In genomic region chr1:32741067-32741416, GRCh38 we compare ENCODE assay signal across 8 cellular contexts. TPM values are rescaled to one million over a fixed set of nuclear protein-coding genes. Genes with fewer than 3 reads are reported as not detected.
DNase-seq lines count a peak whose midpoint lies in the region; ATAC-seq, FAIRE-seq and TF ChIP-seq lines count a peak whose summit lies in the region.

No MANE protein-coding gene starts in this region.

- H3K4me1 ChIP-seq in A549 (peaks cover 46% of the 10 kb centered on the region), duodenal mucosa (ENCODE audit: control insufficient read depth in 1 of 2, insufficient read depth in 2 of 2, low read length in 2 of 2) (peaks cover 42 to 54% of the 10 kb centered on the region in 2 donors), muscle layer of colon (ENCODE audit: insufficient read depth, low read length) (peaks cover 22% of the 10 kb centered on the region)

- WGBS in A549 (ENCODE audit: missing lambda C conversion rate), result 56% methylated on average over 7 of the region's 10 CpGs

- FAIRE-seq in A549 (lab: Jason Lieb, UNC) (no peak), HTR-8/SVneo (lab: Jason Lieb, UNC) (no peak)

- CTCF ChIA-PET in A549 (lab: Yijun Ruan, JAX), result interaction anchor here (0.8 to 1.9 kb wide), 2 partner anchors 27 to 31 kb away, joined by 3 to 8 read pairs; no protein-coding TSS in a partner anchor

- H3K4me3 ChIP-seq in A549 (peak overlapping the region; percentile 82), LNCaP clone FGC (ENCODE audit: low read depth, low read length) (peak overlapping the region; percentile 78), duodenal mucosa (ENCODE audit: low read depth in 1 of 2, low read length in 2 of 2) (peak overlapping the region; percentile 59), muscle layer of colon (ENCODE audit: low read depth in 1 of 2, low read length in 2 of 2) (peak overlapping the region; percentile 16 to 61)

- peak overlapping the region; percentile 90 to 100 for H3K27ac ChIP-seq in A549
- H3K27ac ChIP-seq in duodenal mucosa (ENCODE audit: low read depth, low read length), result peak overlapping the region; percentile 67
- H3K27ac ChIP-seq in muscle layer of colon (ENCODE audit: low read depth, low read length), result peak overlapping the region; percentile 52

- peak overlapping the region; percentile 5 to 74 for H3K9ac ChIP-seq in duodenal mucosa (ENCODE audit: low read depth in 1 of 2, low read length in 2 of 2)
- peak overlapping the region; percentile 33 for H3K9ac ChIP-seq in muscle layer of colon (ENCODE audit: low read length)

- no peak for TF ChIP-seq RAD21 in A549 (conservative IDR thresholded peaks at IDR 0.05 in 1 of 2, IDR thresholded peaks at IDR 0.05 in 1 of 2)

- TF ChIP-seq CTCF in A549 (IDR thresholded peaks at IDR 0.05) (no peak), LNCaP clone FGC (IDR thresholded peaks at IDR 0.05; ENCODE audit: control insufficient read depth, extremely low read depth, insufficient read depth) (no peak)

- TF ChIP-seq EP300 in A549 (IDR thresholded peaks at IDR 0.05), result no peak

- H3K27me3 ChIP-seq in duodenal mucosa (ENCODE audit: control insufficient read depth in 1 of 2, insufficient read depth in 2 of 2, low read length in 2 of 2) (no peaks in the 10 kb centered on the region), muscle layer of colon (ENCODE audit: control insufficient read depth in 1 of 2, insufficient read depth in 2 of 2, low read length in 2 of 2) (no peaks in the 10 kb centered on the region)

- H3K4me2 ChIP-seq in A549, result peak overlapping the region; percentile 92

- peaks cover 0 to 3% of the 10 kb centered on the region in 2 donors for H3K36me3 ChIP-seq in duodenal mucosa (ENCODE audit: control insufficient read depth in 1 of 2, insufficient read depth in 2 of 2, low read length in 2 of 2)
- H3K36me3 ChIP-seq in muscle layer of colon (ENCODE audit: insufficient read depth, low read length), result no peaks in the 10 kb centered on the region

- H3K9me3 ChIP-seq in A549 (no peaks in the 10 kb centered on the region), duodenal mucosa (ENCODE audit: control insufficient read depth in 1 of 2, low read length in 2 of 2) (no peaks in the 10 kb centered on the region), muscle layer of colon (ENCODE audit: low read length) (no peaks in the 10 kb centered on the region)

- ATAC-seq in A549 (peak; percentile 17 to 25; a peak in 4 of 6 replicates), GM21825 (IDR thresholded peaks at IDR 0.05; ENCODE audit: unreplicated experiment) (no peak)

- no peak for TF ChIP-seq POLR2A in A549 (IDR thresholded peaks at IDR 0.05; ENCODE audit: low read length)

- no peak for DNase-seq in A549 (ENCODE audit: low read depth in 1 of 2, low spot score in 1 of 2)
- DNase-seq in LNCaP clone FGC (ENCODE audit: low read depth), result no peak
- DNase-seq in NCI-H2081 treated with DMSO at 0.1 percent for 48 hours (lab: John Stamatoyannopoulos, UW), result no peak
- DNase-seq in SKM-1 treated with dmso at 0.1 percent for 144 hours (lab: John Stamatoyannopoulos, UW; ENCODE audit: unreplicated experiment), result no peak
- DNase-seq in HTR-8/SVneo (ENCODE audit: insufficient read length, low spot score), result no peak

- POLR2A ChIA-PET in A549 (lab: Yijun Ruan, JAX), result no interaction called here

TF ChIP-seq in A549, 52 proteins besides CTCF, POLR2A, EP300 and RAD21:
- TF ChIP-seq E2F6 (IDR thresholded peaks at IDR 0.05; ENCODE audit: borderline replicate concordance, low read depth) (no peak), USF2 (IDR thresholded peaks at IDR 0.05) (no peak), FOSL2 (IDR thresholded peaks at IDR 0.05) (no peak), FOSL2 (CRISPR knock-in tag; IDR thresholded peaks at IDR 0.05) (no peak), RFX5 (IDR thresholded peaks at IDR 0.05) (no peak), FOXS1 (CRISPR knock-in tag; IDR thresholded peaks at IDR 0.05) (no peak), PBX3 (IDR thresholded peaks at IDR 0.05) (no peak), SMC3 (IDR thresholded peaks at IDR 0.05) (no peak), CHD2 (IDR thresholded peaks at IDR 0.05; ENCODE audit: low read length, partially characterized antibody) (no peak), MAZ (IDR thresholded peaks at IDR 0.05; ENCODE audit: borderline replicate concordance, low read depth, low read length) (no peak), RNF2 (IDR thresholded peaks at IDR 0.05; ENCODE audit: borderline replicate concordance, low read depth) (no peak), EHF (CRISPR knock-in tag; IDR thresholded peaks at IDR 0.05) (no peak), ELK1 (IDR thresholded peaks at IDR 0.05; ENCODE audit: low read depth, low read length) (no peak), ZC3H11A (IDR thresholded peaks at IDR 0.05) (no peak)

RNA-seq across cellular contexts. Expression of gene SYNC, which starts 38.5 kb away (rescaled TPM):
- polyA plus RNA-seq in A549 (2011; rRNA removed), result 5.5 and 7.7 TPM in 2 replicates
- 2.8 TPM in 2 replicates for polyA plus RNA-seq in A549 (2012; cell fraction: cytosol; rRNA removed)
- polyA plus RNA-seq in A549 (2012; cell fraction: nucleus; rRNA removed), result 1.5 and 4.2 TPM in 2 replicates
- 10.0 to 12.0 TPM (median 11.6 TPM) in 3 replicates for polyA plus RNA-seq in A549 (2017; fragmentation: RNase III; extraction: RNeasy Plus Mini Kit Qiagen cat#74134 plus additional on column Dnase treatment)
- 4.1 and 5.0 TPM in 2 replicates for polyA minus RNA-seq in A549 (2011; rRNA and poly(A)+ RNA removed)
